14 cellular contexts compared by ENCODE assay signal in the genomic region with DNA sequence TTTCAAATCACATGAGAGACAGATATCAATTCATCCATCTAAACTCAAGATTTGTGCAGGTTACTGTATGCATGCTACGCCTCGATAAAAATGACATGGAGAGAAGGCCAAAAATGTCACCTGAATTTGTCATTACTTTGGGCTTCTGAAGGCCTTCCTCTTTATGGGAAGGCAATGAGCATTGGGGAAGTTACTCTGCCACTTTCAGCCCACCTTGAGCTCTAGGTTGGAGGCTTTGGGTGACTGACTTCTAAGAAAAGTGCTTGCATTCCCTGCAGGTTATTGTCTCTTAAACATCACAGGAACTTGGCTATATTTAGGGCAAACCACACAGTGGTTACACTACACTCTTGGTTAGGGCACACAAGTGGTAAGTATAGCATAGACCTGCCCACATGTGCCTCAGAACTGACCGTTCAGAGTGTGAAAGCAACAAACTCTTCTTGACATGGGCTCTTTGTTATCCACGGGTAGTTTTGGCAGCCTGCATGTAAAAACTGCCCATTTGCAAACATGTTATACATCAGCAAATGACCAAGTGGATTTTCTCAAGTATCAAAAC.
DNase-seq lines count a peak whose midpoint lies in the region; ATAC-seq and FAIRE-seq lines count a peak whose summit lies in the region.
"Had no signal": no experiment of that assay in that cellular context is flagged by ENCODE, and none has a peak within 500 bp of the region (broad histone marks: within the 10 kb centered on the region; RNA-seq: fewer than 3 reads in every experiment).

No MANE protein-coding gene starts in this region.

- FAIRE-seq in GM19239 (lab: Jason Lieb, UNC): no peak

- H3K9me3 Mint-ChIP-seq in naive B cell: peaks cover 0 to 1% (median 0%) of the 10 kb centered on the region in 7 donors
- H3K9me3 Mint-ChIP-seq: T-helper 1 cell treated with Interleukin-12 subunit alpha and Interleukin-12 subunit beta and Interleukin-4 antibody, amounts not matched to agents 30 μg/mL and 1 μg/mL, for 36 hours had no signal

- H3K4me1 Mint-ChIP-seq in naive B cell: peaks cover 10 to 24% (median 12%) of the 10 kb centered on the region in 3 donors

- H3K27me3 Mint-ChIP-seq in naive B cell: peaks cover 0 to 5% (median 4%) of the 10 kb centered on the region in 3 donors

- H3K4me3 Mint-ChIP-seq in naive B cell: peak overlapping the region in 3 of 8 donors; percentile 6 to 35 (median 26)
- H3K4me3 Mint-ChIP-seq: T-helper 1 cell treated with Interleukin-12 subunit alpha and Interleukin-12 subunit beta and Interleukin-4 antibody, amounts not matched to agents 30 μg/mL and 1 μg/mL, for 36 hours had no signal

- H3K36me3 Mint-ChIP-seq in naive B cell: peaks cover 0 to 5% of the 10 kb centered on the region in 2 donors

- ATAC-seq in GM18870 (IDR thresholded peaks at IDR 0.05; ENCODE audit: unreplicated experiment) (peak; percentile 95), GM21786 (IDR thresholded peaks at IDR 0.05; ENCODE audit: unreplicated experiment) (peak; percentile 76), HG03354 (IDR thresholded peaks at IDR 0.05; ENCODE audit: poor library complexity, severe bottlenecking, unreplicated experiment) (peak; percentile 73), naive B cell (ENCODE audit: low read depth in 2 of 2) (peak; percentile 64 to 78)

- DNase-seq in naive B cell: peak; percentile 18
- no peak for DNase-seq in AG20443 (ENCODE audit: low spot score)
- no peak for DNase-seq in cerebellum (ENCODE audit: low spot score)
- no peak for DNase-seq in NCI-H1417 (lab: John Stamatoyannopoulos, UW)
- no peak for DNase-seq in GM19239 (ENCODE audit: insufficient read length, low spot score)
- DNase-seq: activated CD4-positive, alpha-beta T cell treated with anti-CD3 and anti-CD28 coated beads, Interleukin-2, amount 50 U/mL, for 48 hours; Caco-2; mesenchymal stem cell; NCI-H1105; retina had no signal

- peak overlapping the region in 1 of 6 donors; percentile 34 for H3K27ac Mint-ChIP-seq in naive B cell
- H3K27ac Mint-ChIP-seq: T-helper 1 cell treated with Interleukin-12 subunit alpha and Interleukin-12 subunit beta and Interleukin-4 antibody, amounts not matched to agents 30 μg/mL and 1 μg/mL, for 36 hours had no signal
